ENCODE assay signal across 21 cellular contexts in genomic region chr10:23981520-23982309, GRCh38.
A peak's percentile ranks its signal among the peaks of the same experiment; 100 is the strongest.
DNase-seq lines count a peak whose midpoint lies in the region; ATAC-seq, FAIRE-seq and TF ChIP-seq lines count a peak whose summit lies in the region.
"Had no signal": no experiment of that assay in that cellular context is flagged by ENCODE, and none has a peak within 500 bp of the region (broad histone marks: within the 10 kb centered on the region; RNA-seq: fewer than 3 reads in every experiment).

No MANE protein-coding gene starts in this region.

- H3K4me1 ChIP-seq in H1 (replicated peaks in 1 of 4; ENCODE audit: control insufficient read depth in 3 of 4, insufficient read depth in 4 of 4, low read length in 3 of 4): peaks cover 0 to 2% (median 0%) of the 10 kb centered on the region in 4 experiments; a peak in 1 of 7 replicates
- H3K4me1 ChIP-seq: esophagus muscularis mucosa, uterus had no signal

- POLR2A ChIA-PET in H1 (lab: Charles Lee; ENCODE audit: partially characterized antibody): no interaction called here

- TF ChIP-seq RAD21 in H1 (IDR thresholded peaks at IDR 0.05 in 1 of 2, conservative IDR thresholded peaks at IDR 0.05 in 1 of 2; ENCODE audit: low read depth in 2 of 2, low read length in 2 of 2): no peak; a peak in 1 of 4 replicates

- no peak overlapping the region for H3K4me2 ChIP-seq in H1 (ENCODE audit: insufficient read depth in 1 of 2, low read depth in 2 of 2, low read length in 2 of 2)

- 85% methylated on average over 3 of the region's 3 CpGs; no CpG with 5 or more reads in 1 of the 2 experiments for WGBS in H1 (ENCODE audit: extremely low coverage in 1 of 2, insufficient coverage in 1 of 2, insufficient read length in 1 of 2, insufficient replicate concordance in 2 of 2, low coverage in 1 of 2, low lambda C conversion rate in 2 of 2, missing lambda C conversion rate in 1 of 2), 2 experiments

- no peak overlapping the region for H4K5ac ChIP-seq in H1 (ENCODE audit: insufficient read length, low read depth, low read length)

- H2BK15ac ChIP-seq in H1 (ENCODE audit: low read length): no peak overlapping the region

- no peak overlapping the region for H3K14ac ChIP-seq in H1 (ENCODE audit: insufficient read length)

- no peaks in the 10 kb centered on the region for H4K20me1 ChIP-seq in H1 (replicated peaks in 1 of 2; ENCODE audit: control insufficient read depth in 1 of 2, insufficient read depth in 2 of 2, low read length in 2 of 2)

- no peaks in the 10 kb centered on the region for H3K9me3 ChIP-seq in H1 (ENCODE audit: insufficient read depth in 2 of 2, low read depth in 1 of 2, low read length in 1 of 2)
- H3K9me3 ChIP-seq: esophagus muscularis mucosa, uterus had no signal

- H3K23me2 ChIP-seq in H1 (ENCODE audit: low read depth, low read length): no peaks in the 10 kb centered on the region

- peaks cover 5% of the 10 kb centered on the region for H3K9me3 Mint-ChIP-seq in neural crest cell
- H3K9me3 Mint-ChIP-seq in activated T-helper 17 cell treated with anti-CD3 and anti-CD28 coated beads, Interleukin-2, amount 50 U/mL, for 72 hours: peaks cover 5% of the 10 kb centered on the region

- H2AFZ ChIP-seq in H1 (ENCODE audit: low read length): peak overlapping the region; percentile 95; the same call in 1 of the 2 replicates

- H4K91ac ChIP-seq in H1 (replicated peaks; ENCODE audit: insufficient read length, low read length): no peak overlapping the region

- H2AK5ac ChIP-seq in H1 (ENCODE audit: low read depth, low read length): no peak overlapping the region

- H2BK120ac ChIP-seq in H1 (replicated peaks; ENCODE audit: low read depth, low read length): no peak overlapping the region

- TF ChIP-seq POLR2A in H1 (IDR thresholded peaks at IDR 0.05; ENCODE audit: control extremely low read depth in 1 of 2, low read depth in 2 of 2, low read length in 2 of 2): no peak

- no peaks in the 10 kb centered on the region for H3K79me2 ChIP-seq in H1 (ENCODE audit: control insufficient read depth in 1 of 2, insufficient read depth in 2 of 2, low read length in 2 of 2)

- TF ChIP-seq CTCF in C4-2B (conservative IDR thresholded peaks at IDR 0.05) (peak; percentile 35), LNCaP clone FGC (IDR thresholded peaks at IDR 0.05; ENCODE audit: control insufficient read depth, extremely low read depth, insufficient read depth) (peak; percentile 14; the same call in 1 of the 2 replicates), H1 (IDR thresholded peaks at IDR 0.05; ENCODE audit: control extremely low read depth in 1 of 3, insufficient read depth in 1 of 3, low read depth in 1 of 3, low read length in 3 of 3) (peak in 1 of 3 experiments; percentile 13; a peak in 1 of 4 replicates), neural crest cell (conservative IDR thresholded peaks at IDR 0.05) (peak; percentile 42)

- H2BK20ac ChIP-seq in H1 (ENCODE audit: low read length): no peak overlapping the region

- no peak overlapping the region for H4K8ac ChIP-seq in H1 (ENCODE audit: extremely low read depth, insufficient read depth, low read length)

- H3K36me3 ChIP-seq in H1 (ENCODE audit: control insufficient read depth in 2 of 4, insufficient read depth in 4 of 4, low read length in 3 of 4): no peaks in the 10 kb centered on the region
- H3K36me3 ChIP-seq: esophagus muscularis mucosa, uterus had no signal

- no peak overlapping the region for H3K4me3 Mint-ChIP-seq in neural crest cell
- H3K4me3 Mint-ChIP-seq in activated T-helper 17 cell treated with anti-CD3 and anti-CD28 coated beads, Interleukin-2, amount 50 U/mL, for 72 hours: no peak overlapping the region
- H3K4me3 Mint-ChIP-seq: activated naive CD4-positive, alpha-beta T cell treated with anti-CD3 and anti-CD28 coated beads for 36 hours; activated T-cell treated with anti-CD3 and anti-CD28 coated beads, Interleukin-2, amount 50 U/mL, for 24 hours; IgD-negative memory B cell had no signal

- H3K56ac ChIP-seq in H1 (replicated peaks; ENCODE audit: insufficient read length, low read depth, low read length): no peak overlapping the region

- H3K18ac ChIP-seq in H1 (ENCODE audit: extremely low read depth, low read length): no peak overlapping the region

- no peak for TF ChIP-seq EP300 in H1 (IDR thresholded peaks at IDR 0.05; ENCODE audit: borderline replicate concordance in 1 of 2, low read depth in 2 of 2, low read length in 2 of 2)

- H3K79me1 ChIP-seq in H1 (ENCODE audit: low read depth, low read length): no peaks in the 10 kb centered on the region

- H3K9ac ChIP-seq in H1 (replicated peaks in 1 of 4; ENCODE audit: extremely low read depth in 1 of 4, low read depth in 3 of 4, low read length in 3 of 4): no peak overlapping the region

- no peak overlapping the region for H2BK12ac ChIP-seq in H1 (ENCODE audit: low read depth, low read length)

- no peaks in the 10 kb centered on the region for H3K27me3 ChIP-seq in H1 (replicated peaks in 1 of 4; ENCODE audit: control insufficient read depth in 3 of 4, extremely low read depth in 1 of 4, insufficient read depth in 3 of 4, low read length in 3 of 4)
- H3K27me3 ChIP-seq: esophagus muscularis mucosa, uterus had no signal

- DNase-seq in LNCaP clone FGC (ENCODE audit: low read depth) (no peak), H1 (ENCODE audit: low read depth in 1 of 2, low spot score in 2 of 2) (no peak), neural crest cell (ENCODE audit: low read depth, low spot score) (no peak), NCI-H1436 treated with DMSO at 0.1 percent for 48 hours (lab: John Stamatoyannopoulos, UW) (no peak)
- DNase-seq in stimulated activated naive CD8-positive, alpha-beta T cell treated with anti-CD3 and anti-CD28 coated beads, Interleukin-15, Interleukin-2, amounts not matched to agents 100 U/mL and 50 U/mL, for 24 hours: no peak
- DNase-seq: activated CD4-positive, CD25-positive, alpha-beta regulatory T cell; activated naive CD4-positive, alpha-beta T cell treated with anti-CD3 and anti-CD28 coated beads for 36 hours; activated T-cell treated with anti-CD3 and anti-CD28 coated beads, Interleukin-2, amount 50 U/mL, for 24 hours; C1 segment of cervical spinal cord; effector CD4-positive, alpha-beta T cell; GDM1; NCI-H187; NCI-H345; substantia nigra; uterus had no signal

- no peak for FAIRE-seq in H1 (lab: Jason Lieb, UNC)

- no peaks in the 10 kb centered on the region for H3K36me3 Mint-ChIP-seq in neural crest cell (ENCODE audit: low read depth)
- H3K36me3 Mint-ChIP-seq in activated T-helper 17 cell treated with anti-CD3 and anti-CD28 coated beads, Interleukin-2, amount 50 U/mL, for 72 hours (ENCODE audit: low read depth): no peaks in the 10 kb centered on the region
- H3K36me3 Mint-ChIP-seq: IgD-negative memory B cell had no signal

- H3K27me3 Mint-ChIP-seq in neural crest cell (ENCODE audit: low read depth): peaks cover 24% of the 10 kb centered on the region
- H3K27me3 Mint-ChIP-seq in activated T-helper 17 cell treated with anti-CD3 and anti-CD28 coated beads, Interleukin-2, amount 50 U/mL, for 72 hours: peaks cover 3% of the 10 kb centered on the region
- H3K27me3 Mint-ChIP-seq: IgD-negative memory B cell had no signal

- no peak overlapping the region for H3K27ac Mint-ChIP-seq in neural crest cell (ENCODE audit: unreplicated experiment)
- H3K27ac Mint-ChIP-seq in activated T-helper 17 cell treated with anti-CD3 and anti-CD28 coated beads, Interleukin-2, amount 50 U/mL, for 72 hours: no peak overlapping the region
- H3K27ac Mint-ChIP-seq: activated naive CD4-positive, alpha-beta T cell treated with anti-CD3 and anti-CD28 coated beads for 36 hours; activated T-cell treated with anti-CD3 and anti-CD28 coated beads, Interleukin-2, amount 50 U/mL, for 24 hours; IgD-negative memory B cell had no signal

- H3K27ac ChIP-seq in C4-2B: no peak overlapping the region
- no peak overlapping the region for H3K27ac ChIP-seq in H1 (ENCODE audit: low read depth, low read length)
- H3K27ac ChIP-seq: esophagus muscularis mucosa, SK-N-MC, uterus had no signal

- H3K23ac ChIP-seq in H1 (ENCODE audit: insufficient read length): no peak overlapping the region

- H3K4ac ChIP-seq in H1 (replicated peaks; ENCODE audit: insufficient read length, low read depth, low read length): no peak overlapping the region

- CTCF ChIA-PET in H1 (lab: Charles Lee; ENCODE audit: partially characterized antibody): interaction anchor here (0.5 to 1.8 kb wide), 12 partner anchors 12 to 918 kb away, joined by 3 to 5 read pairs (median 3); no protein-coding TSS in a partner anchor

- no peak for ATAC-seq in GM18520 (IDR thresholded peaks at IDR 0.05; ENCODE audit: unreplicated experiment)
- no peak for ATAC-seq in activated T-helper 17 cell treated with anti-CD3 and anti-CD28 coated beads, Interleukin-2, amount 50 U/mL, for 72 hours (replicated peaks)
- no peak for ATAC-seq in stimulated activated naive CD8-positive, alpha-beta T cell treated with anti-CD3 and anti-CD28 coated beads, Interleukin-15, Interleukin-2, amounts not matched to agents 100 U/mL and 50 U/mL, for 24 hours

- H3K4me1 Mint-ChIP-seq in neural crest cell: peaks cover 3% of the 10 kb centered on the region
- H3K4me1 Mint-ChIP-seq in activated T-helper 17 cell treated with anti-CD3 and anti-CD28 coated beads, Interleukin-2, amount 50 U/mL, for 72 hours: no peaks in the 10 kb centered on the region
- H3K4me1 Mint-ChIP-seq: IgD-negative memory B cell had no signal

- H3K4me3 ChIP-seq in LNCaP clone FGC (ENCODE audit: low read depth, low read length) (no peak overlapping the region), H1 (ENCODE audit: extremely low read depth in 1 of 4, insufficient read depth in 2 of 4, low read depth in 3 of 4, low read length in 4 of 4) (no peak overlapping the region)
- H3K4me3 ChIP-seq: esophagus muscularis mucosa, SK-N-MC, uterus had no signal

- H2BK5ac ChIP-seq in H1 (ENCODE audit: low read depth, low read length): no peak overlapping the region

TF ChIP-seq in H1, 55 proteins besides CTCF, POLR2A, EP300 and RAD21 (continues in another document):
- TF ChIP-seq JUN (IDR thresholded peaks at IDR 0.05; ENCODE audit: low read depth, low read length) (no peak), TAF7 (optimal IDR thresholded peaks at IDR 0.05; ENCODE audit: borderline replicate concordance, low read depth, low read length) (no peak), KDM1A (IDR thresholded peaks at IDR 0.05; ENCODE audit: borderline replicate concordance, low read length) (no peak)
- TF ChIP-seq, protein P1, sequence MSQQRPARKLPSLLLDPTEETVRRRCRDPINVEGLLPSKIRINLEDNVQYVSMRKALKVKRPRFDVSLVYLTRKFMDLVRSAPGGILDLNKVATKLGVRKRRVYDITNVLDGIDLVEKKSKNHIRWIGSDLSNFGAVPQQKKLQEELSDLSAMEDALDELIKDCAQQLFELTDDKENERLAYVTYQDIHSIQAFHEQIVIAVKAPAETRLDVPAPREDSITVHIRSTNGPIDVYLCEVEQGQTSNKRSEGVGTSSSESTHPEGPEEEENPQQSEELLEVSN (IDR thresholded peaks at IDR 0.05): no peak
